Comparison of ENCODE assay signal across 21 cellular contexts in genomic region chr2:11805920-11806319, GRCh38.
"Had no signal": no experiment of that assay in that cellular context is flagged by ENCODE, and none has a peak within 500 bp of the region (broad histone marks: within the 10 kb centered on the region; RNA-seq: fewer than 3 reads in every experiment).

No MANE protein-coding gene starts in this region.

- H3K36me3 ChIP-seq: neural progenitor cell had no signal

- H3K9me3 Mint-ChIP-seq: activated naive CD8-positive, alpha-beta T cell treated with anti-CD3 and anti-CD28 coated beads, Interleukin-2, amount 10 ng/mL, durations not matched to agents 7 days and 5 days; central memory CD8-positive, alpha-beta T cell; effector memory CD8-positive, alpha-beta T cell; neural progenitor cell had no signal

- H3K27ac ChIP-seq: breast epithelium, dorsolateral prefrontal cortex, esophagus muscularis mucosa, neural progenitor cell, spleen, tibial artery had no signal

- H3K9me3 ChIP-seq: breast epithelium, esophagus muscularis mucosa, spleen, tibial artery had no signal

- H2AFZ ChIP-seq: neural progenitor cell had no signal

- H3K4me1 ChIP-seq: breast epithelium, neural progenitor cell had no signal

- H3K4me3 ChIP-seq: breast epithelium, dorsolateral prefrontal cortex, esophagus muscularis mucosa, neural progenitor cell, spleen, tibial artery had no signal

- H3K4me2 ChIP-seq: neural progenitor cell had no signal

- DNase-seq: activated CD4-positive, alpha-beta T cell treated with anti-CD3 and anti-CD28 coated beads for 1 hour; activated CD4-positive, alpha-beta T cell treated with anti-CD3 and anti-CD28 coated beads, Interleukin-2, amount 50 U/mL, for 1 hour; activated naive CD4-positive, alpha-beta T cell; activated naive CD8-positive, alpha-beta T cell treated with anti-CD3 and anti-CD28 coated beads, Interleukin-2, amount 10 ng/mL, durations not matched to agents 7 days and 5 days; activated T-cell treated with anti-CD3 and anti-CD28 coated beads for 4 hours; amniotic stem cell; dorsolateral prefrontal cortex; effector memory CD8-positive, alpha-beta T cell; hypothalamus; left ventricle myocardium superior; mammary epithelial cell; spleen; stimulated activated CD4-positive, alpha-beta T cell treated with anti-CD3 and anti-CD28 coated beads, Interleukin-4, amount 100 ng/mL, for 24 hours; stimulated activated naive CD8-positive, alpha-beta T cell treated with anti-CD3 and anti-CD28 coated beads, Interleukin-15, Interleukin-2, amounts not matched to agents 100 U/mL and 50 U/mL, for 24 hours; T-helper 9 cell; tibial artery had no signal

- ATAC-seq: effector memory CD8-positive, alpha-beta T cell; left ventricle myocardium superior; stimulated activated naive CD8-positive, alpha-beta T cell treated with anti-CD3 and anti-CD28 coated beads, Interleukin-15, Interleukin-2, amounts not matched to agents 100 U/mL and 50 U/mL, for 24 hours had no signal

- H3K4me3 Mint-ChIP-seq: activated naive CD8-positive, alpha-beta T cell treated with anti-CD3 and anti-CD28 coated beads, Interleukin-2, amount 10 ng/mL, durations not matched to agents 7 days and 5 days; central memory CD8-positive, alpha-beta T cell; effector memory CD8-positive, alpha-beta T cell; neural progenitor cell had no signal

- H3K27me3 Mint-ChIP-seq: activated naive CD8-positive, alpha-beta T cell treated with anti-CD3 and anti-CD28 coated beads, Interleukin-2, amount 10 ng/mL, durations not matched to agents 7 days and 5 days; central memory CD8-positive, alpha-beta T cell; effector memory CD8-positive, alpha-beta T cell; progenitor cell of endocrine pancreas had no signal

- H3K4me1 Mint-ChIP-seq: central memory CD8-positive, alpha-beta T cell had no signal

- H3K27ac Mint-ChIP-seq: activated naive CD8-positive, alpha-beta T cell treated with anti-CD3 and anti-CD28 coated beads, Interleukin-2, amount 10 ng/mL, durations not matched to agents 7 days and 5 days; neural progenitor cell; progenitor cell of endocrine pancreas had no signal

- H3K9ac ChIP-seq: neural progenitor cell had no signal

- H3K27me3 ChIP-seq: breast epithelium, dorsolateral prefrontal cortex, esophagus muscularis mucosa, neural progenitor cell, spleen, tibial artery had no signal
